ENCODE assay signal across 19 cellular contexts in genomic region chr13:41919031-41919740, GRCh38. TPM values are rescaled to one million over a fixed set of nuclear protein-coding genes. Genes with fewer than 3 reads are reported as not detected.
A peak's percentile ranks its signal among the peaks of the same experiment; 100 is the strongest.
DNase-seq lines count a peak whose midpoint lies in the region; ATAC-seq and TF ChIP-seq lines count a peak whose summit lies in the region.
"Had no signal": no experiment of that assay in that cellular context is flagged by ENCODE, and none has a peak within 500 bp of the region (broad histone marks: within the 10 kb centered on the region; RNA-seq: fewer than 3 reads in every experiment).

No MANE protein-coding gene starts in this region.

- H3K27ac ChIP-seq in brain microvascular endothelial cell, result no peak overlapping the region
- H3K27ac ChIP-seq: colonic mucosa had no signal

- no peak overlapping the region for H3K4me3 Mint-ChIP-seq in activated T-cell treated with anti-CD3 and anti-CD28 coated beads, Interleukin-2, amount 50 U/mL, for 24 hours
- no peak overlapping the region for H3K4me3 Mint-ChIP-seq in activated T-helper 1 cell treated with anti-CD3 and anti-CD28 coated beads, Interleukin-12 subunit alpha, Interleukin-12 subunit beta, Interleukin-2, Interleukin-4 antibody, amounts not matched to agents 30 ng/mL and 10 ng/mL and 1 ng/mL, durations not matched to agents 14 hours and 24 hours and 36 hours
- H3K4me3 Mint-ChIP-seq in stimulated activated naive CD8-positive, alpha-beta T cell treated with anti-CD3 and anti-CD28 coated beads, Interleukin-15, amount 100 ng/mL, for 72 hours, result peak overlapping the region in 1 of 2 donors; percentile 6
- H3K4me3 Mint-ChIP-seq: mesothelial cell of epicardium, T-helper 17 cell, type B pancreatic cell had no signal

- H3K4me1 Mint-ChIP-seq in activated T-cell treated with anti-CD3 and anti-CD28 coated beads, Interleukin-2, amount 50 U/mL, for 24 hours (ENCODE audit: low read depth), result peaks cover 79% of the 10 kb centered on the region
- peaks cover 58% of the 10 kb centered on the region for H3K4me1 Mint-ChIP-seq in activated T-helper 1 cell treated with anti-CD3 and anti-CD28 coated beads, Interleukin-12 subunit alpha, Interleukin-12 subunit beta, Interleukin-2, Interleukin-4 antibody, amounts not matched to agents 30 ng/mL and 10 ng/mL and 1 ng/mL, durations not matched to agents 14 hours and 24 hours and 36 hours (ENCODE audit: low read depth)
- peaks cover 77% of the 10 kb centered on the region for H3K4me1 Mint-ChIP-seq in stimulated activated naive CD8-positive, alpha-beta T cell treated with anti-CD3 and anti-CD28 coated beads, Interleukin-15, amount 100 ng/mL, for 72 hours

- peaks cover 51% of the 10 kb centered on the region for H3K36me3 Mint-ChIP-seq in activated T-cell treated with anti-CD3 and anti-CD28 coated beads, Interleukin-2, amount 50 U/mL, for 24 hours (ENCODE audit: low read depth)
- peaks cover 33% of the 10 kb centered on the region for H3K36me3 Mint-ChIP-seq in activated T-helper 1 cell treated with anti-CD3 and anti-CD28 coated beads, Interleukin-12 subunit alpha, Interleukin-12 subunit beta, Interleukin-2, Interleukin-4 antibody, amounts not matched to agents 30 ng/mL and 10 ng/mL and 1 ng/mL, durations not matched to agents 14 hours and 24 hours and 36 hours (ENCODE audit: low read depth)

- H3K4me3 ChIP-seq in brain microvascular endothelial cell (ENCODE audit: low read depth, low read length), result no peak overlapping the region
- H3K4me3 ChIP-seq: colonic mucosa had no signal

- intact Hi-C loops in activated T-helper 1 cell treated with anti-CD3 and anti-CD28 coated beads, Interleukin-12 subunit alpha, Interleukin-12 subunit beta, Interleukin-2, Interleukin-4 antibody, amounts not matched to agents 30 ng/mL and 10 ng/mL and 1 ng/mL, durations not matched to agents 14 hours and 24 hours and 36 hours (cut with micrococcal nuclease), result loop anchor here (5.0 to 10.0 kb wide), 2 partner anchors 367 to 476 kb away; no protein-coding TSS in a partner anchor
- intact Hi-C loops in left ventricle myocardium superior (cut with micrococcal nuclease), result no loop called here

- peak; percentile 80 for ATAC-seq in left ventricle myocardium superior
- no peak for ATAC-seq in stimulated activated naive CD8-positive, alpha-beta T cell treated with anti-CD3 and anti-CD28 coated beads, Interleukin-15, amount 100 ng/mL, for 72 hours
- no peak for ATAC-seq in GM19324 (IDR thresholded peaks at IDR 0.05; ENCODE audit: low FRiP score, unreplicated experiment)
- ATAC-seq: activated CD4-positive, CD25-positive, alpha-beta regulatory T cell treated with anti-CD3 and anti-CD28 coated beads, Interleukin-2, amount 50 U/mL, for 24 hours; T-helper 17 cell had no signal

- in situ Hi-C loops in brain microvascular endothelial cell (cut with HindIII; ENCODE audit: low pct_ligation_motif_present, low sequenced_read_pairs), result no loop called here

- peak overlapping the region; percentile 77 for H3K27ac Mint-ChIP-seq in activated T-cell treated with anti-CD3 and anti-CD28 coated beads, Interleukin-2, amount 50 U/mL, for 24 hours
- H3K27ac Mint-ChIP-seq in activated T-helper 1 cell treated with anti-CD3 and anti-CD28 coated beads, Interleukin-12 subunit alpha, Interleukin-12 subunit beta, Interleukin-2, Interleukin-4 antibody, amounts not matched to agents 30 ng/mL and 10 ng/mL and 1 ng/mL, durations not matched to agents 14 hours and 24 hours and 36 hours, result peak overlapping the region; percentile 16
- peak overlapping the region; percentile 89 to 93 for H3K27ac Mint-ChIP-seq in stimulated activated naive CD8-positive, alpha-beta T cell treated with anti-CD3 and anti-CD28 coated beads, Interleukin-15, amount 100 ng/mL, for 72 hours
- H3K27ac Mint-ChIP-seq: mesothelial cell of epicardium, T-helper 17 cell, type B pancreatic cell had no signal

- H3K36me3 ChIP-seq in brain microvascular endothelial cell (replicated peaks), result no peaks in the 10 kb centered on the region
- H3K36me3 ChIP-seq: colonic mucosa had no signal

- no peak for DNase-seq in activated T-cell treated with anti-CD3 and anti-CD28 coated beads, Interleukin-2, amount 50 U/mL, for 24 hours
- DNase-seq in activated T-cell treated with anti-CD3 and anti-CD28 coated beads for 4 hours (no peak), left ventricle myocardium superior (no peak), brain microvascular endothelial cell (no peak), NCI-H2196 treated with DMSO at 0.1 percent for 48 hours (lab: John Stamatoyannopoulos, UW; ENCODE audit: unreplicated experiment) (no peak)
- no peak for DNase-seq in activated T-helper 1 cell treated with anti-CD3 and anti-CD28 coated beads, Interleukin-12 subunit alpha, Interleukin-12 subunit beta, Interleukin-2, Interleukin-4 antibody, amounts not matched to agents 30 ng/mL and 10 ng/mL and 1 ng/mL, durations not matched to agents 14 hours and 24 hours and 36 hours (ENCODE audit: low spot score)
- no peak for DNase-seq in stimulated activated naive CD8-positive, alpha-beta T cell treated with anti-CD3 and anti-CD28 coated beads, Interleukin-15, amount 100 ng/mL, for 72 hours
- DNase-seq: amygdala; colonic mucosa; COR-L47; kidney; NCI-H1048; stimulated activated CD4-positive, alpha-beta T cell treated with anti-CD3 and anti-CD28 coated beads, Interleukin-4, amount 100 ng/mL, for 1 hour; stimulated activated CD8-positive, alpha-beta memory T cell treated with anti-CD3 and anti-CD28 coated beads, Interleukin-4, amount 100 ng/mL, for 48 hours; T-helper 17 cell had no signal

- peaks cover 16% of the 10 kb centered on the region for H3K9me3 Mint-ChIP-seq in activated T-cell treated with anti-CD3 and anti-CD28 coated beads, Interleukin-2, amount 50 U/mL, for 24 hours
- peaks cover 17% of the 10 kb centered on the region for H3K9me3 Mint-ChIP-seq in activated T-helper 1 cell treated with anti-CD3 and anti-CD28 coated beads, Interleukin-12 subunit alpha, Interleukin-12 subunit beta, Interleukin-2, Interleukin-4 antibody, amounts not matched to agents 30 ng/mL and 10 ng/mL and 1 ng/mL, durations not matched to agents 14 hours and 24 hours and 36 hours
- peaks cover 8 to 13% of the 10 kb centered on the region in 2 donors for H3K9me3 Mint-ChIP-seq in stimulated activated naive CD8-positive, alpha-beta T cell treated with anti-CD3 and anti-CD28 coated beads, Interleukin-15, amount 100 ng/mL, for 72 hours

- no peaks in the 10 kb centered on the region for H3K27me3 Mint-ChIP-seq in activated T-cell treated with anti-CD3 and anti-CD28 coated beads, Interleukin-2, amount 50 U/mL, for 24 hours
- H3K27me3 Mint-ChIP-seq in activated T-helper 1 cell treated with anti-CD3 and anti-CD28 coated beads, Interleukin-12 subunit alpha, Interleukin-12 subunit beta, Interleukin-2, Interleukin-4 antibody, amounts not matched to agents 30 ng/mL and 10 ng/mL and 1 ng/mL, durations not matched to agents 14 hours and 24 hours and 36 hours (ENCODE audit: insufficient read depth), result no peaks in the 10 kb centered on the region
- H3K27me3 Mint-ChIP-seq in stimulated activated naive CD8-positive, alpha-beta T cell treated with anti-CD3 and anti-CD28 coated beads, Interleukin-15, amount 100 ng/mL, for 72 hours, result no peaks in the 10 kb centered on the region
- H3K27me3 Mint-ChIP-seq: T-helper 17 cell, type B pancreatic cell had no signal

- no peak for TF ChIP-seq CTCF in brain microvascular endothelial cell (IDR thresholded peaks at IDR 0.05; ENCODE audit: low read depth, low read length, missing control alignments)

- H3K27me3 ChIP-seq in brain microvascular endothelial cell (replicated peaks), result no peaks in the 10 kb centered on the region
- H3K27me3 ChIP-seq: colonic mucosa had no signal

RNA-seq across cellular contexts. Expression of gene VWA8, which starts 41.7 kb away (rescaled TPM):
- 26.4 and 26.6 TPM in 2 replicates for total RNA-seq in activated T-helper 1 cell treated with anti-CD3 and anti-CD28 coated beads, Interleukin-12 subunit alpha, Interleukin-12 subunit beta, Interleukin-2, Interleukin-4 antibody, amounts not matched to agents 30 ng/mL and 10 ng/mL and 1 ng/mL, durations not matched to agents 14 hours and 24 hours and 36 hours
- 45.0 TPM for total RNA-seq in left ventricle myocardium superior

Comparison
In these comparisons a context has a peak if more than half of its experiments do, and no peak if none do; other contexts are left out.
1. H3K27ac Mint-ChIP-seq: peak in every context shown above with its lines; median percentile 91 in stimulated activated naive CD8-positive, alpha-beta T cell treated with anti-CD3 and anti-CD28 coated beads, Interleukin-15, amount 100 ng/mL, for 72 hours; 77 in activated T-cell treated with anti-CD3 and anti-CD28 coated beads, Interleukin-2, amount 50 U/mL, for 24 hours; 16 in activated T-helper 1 cell treated with anti-CD3 and anti-CD28 coated beads, Interleukin-12 subunit alpha, Interleukin-12 subunit beta, Interleukin-2, Interleukin-4 antibody, amounts not matched to agents 30 ng/mL and 10 ng/mL and 1 ng/mL, durations not matched to agents 14 hours and 24 hours and 36 hours.